In the genomic region with DNA sequence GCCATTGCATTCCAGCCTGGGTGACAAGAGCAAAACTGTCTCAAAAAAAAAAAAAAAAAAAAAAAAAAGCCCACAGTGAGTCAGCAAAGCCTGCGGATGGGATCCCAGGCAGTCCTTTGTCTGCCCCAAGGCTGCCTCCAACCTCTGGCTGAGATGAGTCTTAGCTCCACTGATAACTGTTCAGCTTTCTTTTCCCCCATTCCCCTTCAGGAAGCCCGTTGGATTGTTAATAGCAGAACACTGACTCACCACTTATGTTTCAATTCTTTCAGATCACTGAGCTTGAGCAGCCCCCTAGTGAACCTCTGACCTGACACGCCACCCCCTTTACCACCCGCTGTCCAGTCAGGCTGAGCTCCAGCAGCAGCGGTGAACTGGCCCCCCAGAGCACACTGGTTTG, we compare ENCODE assay signal across 14 cellular contexts. TPM values are rescaled to one million over a fixed set of nuclear protein-coding genes. Genes with fewer than 3 reads are reported as not detected.
DNase-seq lines count a peak whose midpoint lies in the region; ATAC-seq, FAIRE-seq and TF ChIP-seq lines count a peak whose summit lies in the region.
"Had no signal": no experiment of that assay in that cellular context is flagged by ENCODE, and none has a peak within 500 bp of the region (broad histone marks: within the 10 kb centered on the region; RNA-seq: fewer than 3 reads in every experiment).

No MANE protein-coding gene starts in this region.

- intact Hi-C loops in naive thymus-derived CD4-positive, alpha-beta T cell (cut with micrococcal nuclease) = no loop called here

- no peaks in the 10 kb centered on the region for H3K27me3 Mint-ChIP-seq in mesothelial cell of epicardium (ENCODE audit: low read depth)
- peaks cover 0 to 16% (median 5%) of the 10 kb centered on the region in 5 donors for H3K27me3 Mint-ChIP-seq in naive thymus-derived CD4-positive, alpha-beta T cell
- peaks cover 2% of the 10 kb centered on the region for H3K27me3 Mint-ChIP-seq in activated T-cell treated with anti-CD3 and anti-CD28 coated beads, Interleukin-2, amount 50 U/mL, for 4 hours (ENCODE audit: low read depth)

- peaks cover 23% of the 10 kb centered on the region for H3K4me1 Mint-ChIP-seq in mesothelial cell of epicardium
- peaks cover 0 to 3% (median 0%) of the 10 kb centered on the region in 7 donors for H3K4me1 Mint-ChIP-seq in naive thymus-derived CD4-positive, alpha-beta T cell
- H3K4me1 Mint-ChIP-seq in activated T-cell treated with anti-CD3 and anti-CD28 coated beads, Interleukin-2, amount 50 U/mL, for 4 hours (ENCODE audit: low read depth) = no peaks in the 10 kb centered on the region

- no peak for FAIRE-seq in bronchial epithelial cell (lab: Jason Lieb, UNC)

- H3K9me3 ChIP-seq in MG63 = no peaks in the 10 kb centered on the region
- H3K9me3 ChIP-seq in naive thymus-derived CD4-positive, alpha-beta T cell (ENCODE audit: control insufficient read depth in 2 of 3, low read length in 3 of 3) = no peaks in the 10 kb centered on the region

- CTCF ChIA-PET in naive thymus-derived CD4-positive, alpha-beta T cell (lab: Charles Lee) = no interaction called here

- no peak for TF ChIP-seq CTCF in bronchial epithelial cell (IDR thresholded peaks at IDR 0.05; ENCODE audit: insufficient read depth, low read length, severe bottlenecking)
- TF ChIP-seq CTCF in mesothelial cell of epicardium (IDR thresholded peaks at IDR 0.05; ENCODE audit: unreplicated experiment) = no peak

- H3K27ac Mint-ChIP-seq in mesothelial cell of epicardium = peak overlapping the region; percentile 56
- H3K27ac Mint-ChIP-seq in naive thymus-derived CD4-positive, alpha-beta T cell = no peak overlapping the region
- H3K27ac Mint-ChIP-seq: stimulated activated naive B cell treated with anti-CD40 and anti-IgM and Interleukin-4, amounts not matched to agents 10 μg/mL and 1 μg/mL and 100 μg/mL, for 72 hours had no signal

- ATAC-seq in HG03135 (IDR thresholded peaks at IDR 0.05; ENCODE audit: unreplicated experiment) = no peak
- ATAC-seq in naive thymus-derived CD4-positive, alpha-beta T cell = no peak
- ATAC-seq in activated T-cell treated with anti-CD3 and anti-CD28 coated beads, Interleukin-2, amount 50 U/mL, for 4 hours = no peak
- ATAC-seq: stimulated activated naive B cell treated with anti-CD40 and anti-IgM and Interleukin-4, amounts not matched to agents 10 μg/mL and 1 μg/mL and 100 μg/mL, for 72 hours had no signal

- H3K36me3 ChIP-seq in MG63 = no peaks in the 10 kb centered on the region
- H3K36me3 ChIP-seq in bronchial epithelial cell (ENCODE audit: control insufficient read depth, insufficient read depth, low read length) = no peaks in the 10 kb centered on the region
- H3K36me3 ChIP-seq in naive thymus-derived CD4-positive, alpha-beta T cell (ENCODE audit: control insufficient read depth in 2 of 3, insufficient read depth in 3 of 3, low read length in 3 of 3) = no peaks in the 10 kb centered on the region
- H3K36me3 ChIP-seq: WERI-Rb-1 had no signal

- no peak overlapping the region for H3K4me3 ChIP-seq in MG63
- H3K4me3 ChIP-seq in bronchial epithelial cell (ENCODE audit: low read depth, low read length) = no peak overlapping the region
- no peak overlapping the region for H3K4me3 ChIP-seq in naive thymus-derived CD4-positive, alpha-beta T cell (ENCODE audit: low read length)
- H3K4me3 ChIP-seq: lung had no signal

- H3K27me3 ChIP-seq in MG63 (no peaks in the 10 kb centered on the region), bronchial epithelial cell (ENCODE audit: control insufficient read depth, insufficient read depth, low read length) (no peaks in the 10 kb centered on the region)
- no peaks in the 10 kb centered on the region for H3K27me3 ChIP-seq in naive thymus-derived CD4-positive, alpha-beta T cell (ENCODE audit: control insufficient read depth in 2 of 2, insufficient read depth in 2 of 2, low read length in 2 of 2)

- no peak overlapping the region for H3K4me3 Mint-ChIP-seq in mesothelial cell of epicardium
- no peak overlapping the region for H3K4me3 Mint-ChIP-seq in naive thymus-derived CD4-positive, alpha-beta T cell
- no peak overlapping the region for H3K4me3 Mint-ChIP-seq in activated T-cell treated with anti-CD3 and anti-CD28 coated beads, Interleukin-2, amount 50 U/mL, for 4 hours
- H3K4me3 Mint-ChIP-seq: stimulated activated naive B cell treated with anti-CD40 and anti-IgM and Interleukin-4, amounts not matched to agents 10 μg/mL and 1 μg/mL and 100 μg/mL, for 72 hours had no signal

- no peak overlapping the region for H3K27ac ChIP-seq in naive thymus-derived CD4-positive, alpha-beta T cell (ENCODE audit: low read depth, low read length)
- H3K27ac ChIP-seq: WERI-Rb-1 had no signal

- peaks cover 5% of the 10 kb centered on the region for H3K9me3 Mint-ChIP-seq in mesothelial cell of epicardium
- peaks cover 0 to 3% (median 0%) of the 10 kb centered on the region in 11 donors for H3K9me3 Mint-ChIP-seq in naive thymus-derived CD4-positive, alpha-beta T cell
- no peaks in the 10 kb centered on the region for H3K9me3 Mint-ChIP-seq in activated T-cell treated with anti-CD3 and anti-CD28 coated beads, Interleukin-2, amount 50 U/mL, for 4 hours
- H3K9me3 Mint-ChIP-seq: stimulated activated naive B cell treated with anti-CD40 and anti-IgM and Interleukin-4, amounts not matched to agents 10 μg/mL and 1 μg/mL and 100 μg/mL, for 72 hours had no signal

- no peaks in the 10 kb centered on the region for H3K36me3 Mint-ChIP-seq in mesothelial cell of epicardium
- H3K36me3 Mint-ChIP-seq in naive thymus-derived CD4-positive, alpha-beta T cell = no peaks in the 10 kb centered on the region
- no peaks in the 10 kb centered on the region for H3K36me3 Mint-ChIP-seq in activated T-cell treated with anti-CD3 and anti-CD28 coated beads, Interleukin-2, amount 50 U/mL, for 4 hours (ENCODE audit: insufficient read depth)
- H3K36me3 Mint-ChIP-seq: stimulated activated naive B cell treated with anti-CD40 and anti-IgM and Interleukin-4, amounts not matched to agents 10 μg/mL and 1 μg/mL and 100 μg/mL, for 72 hours had no signal

- DNase-seq in COLO829 (ENCODE audit: low spot score) = peak; percentile 92
- peak; percentile 84 for DNase-seq in MG63
- DNase-seq in bronchial epithelial cell (ENCODE audit: low read depth) = peak; percentile 83
- DNase-seq in mesothelial cell of epicardium (ENCODE audit: low spot score in 2 of 2, unreplicated experiment in 2 of 2) = no peak
- no peak for DNase-seq in NCI-H146 treated with DMSO at 0.1 percent for 48 hours (lab: John Stamatoyannopoulos, UW; ENCODE audit: unreplicated experiment)
- no peak for DNase-seq in naive thymus-derived CD4-positive, alpha-beta T cell
- DNase-seq in activated T-cell treated with anti-CD3 and anti-CD28 coated beads, Interleukin-2, amount 50 U/mL, for 4 hours = no peak
- DNase-seq: activated gamma-delta T cell; NCI-H774; stimulated activated naive B cell treated with anti-CD40 and anti-IgM and Interleukin-4, amounts not matched to agents 10 μg/mL and 1 μg/mL and 100 μg/mL, for 72 hours; WERI-Rb-1 had no signal

- no peaks in the 10 kb centered on the region for H3K4me1 ChIP-seq in naive thymus-derived CD4-positive, alpha-beta T cell (ENCODE audit: control insufficient read depth in 2 of 2, insufficient read depth in 2 of 2, low read length in 2 of 2)

- POLR2A ChIA-PET in naive thymus-derived CD4-positive, alpha-beta T cell (lab: Charles Lee) = no interaction called here

RNA-seq across cellular contexts. Expression of a gene that starts 57.5 kb away (rescaled TPM):
- total RNA-seq in MG63 (2014; rRNA removed; shearing (Covaris generic); ENCODE audit: low replicate concordance) = 4.4 and 7.6 TPM in 2 replicates
- under 0.01 TPM in 1 of 2 replicates, not detected in the other for total RNA-seq in bronchial epithelial cell
- total RNA-seq in mesothelial cell of epicardium = 2.5 to 3.1 TPM (median 3.0 TPM) in 3 replicates
- total RNA-seq in naive thymus-derived CD4-positive, alpha-beta T cell = 1 to 10 TPM in 1 of 5 experiments, under 1 TPM in 1, not detected in 3; 0.24 to 1.3 TPM
- polyA plus RNA-seq in naive thymus-derived CD4-positive, alpha-beta T cell = not detected
- under 1 TPM in 1 of 3 donors, not detected in 2; 0.18 TPM for total RNA-seq in activated T-cell treated with anti-CD3 and anti-CD28 coated beads, Interleukin-2, amount 50 U/mL, for 4 hours
- total RNA-seq: G401 had no signal

Comparison
In these comparisons a context has a peak if more than half of its experiments do, and no peak if none do; other contexts are left out.
1. DNase-seq: peak in COLO829 (single experiment), MG63 (single experiment) and bronchial epithelial cell (single experiment); none in mesothelial cell of epicardium (0 of 2), NCI-H146 treated with DMSO at 0.1 percent for 48 hours (single experiment), naive thymus-derived CD4-positive, alpha-beta T cell (0 of 9) and activated T-cell treated with anti-CD3 and anti-CD28 coated beads, Interleukin-2, amount 50 U/mL, for 4 hours (single experiment).